ENCODE assay signal across 8 cellular contexts in genomic region chr6:159726918-159727716, GRCh38. TPM values are rescaled to one million over a fixed set of nuclear protein-coding genes. Genes with fewer than 3 reads are reported as not detected.
DNase-seq lines count a peak whose midpoint lies in the region; ATAC-seq, FAIRE-seq and TF ChIP-seq lines count a peak whose summit lies in the region.

Gene WTAP (plus strand): TSS chr6:159727506. CDS start chr6:159736266, 8,760 bp downstream.

- H3K27ac ChIP-seq in kidney (ENCODE audit: low read depth in 2 of 2, low read length in 2 of 2): peak within 1 kb of the TSS; percentile 95 to 100

- no peak for FAIRE-seq in kidney (lab: Jason Lieb, UNC)

- no peaks in the 10 kb centered on the region for H3K9me3 ChIP-seq in kidney (ENCODE audit: control insufficient read depth in 1 of 2, low read length in 2 of 2)

- ATAC-seq in HG03378 (IDR thresholded peaks at IDR 0.05; ENCODE audit: unreplicated experiment): peak; percentile 79

- DNase-seq in AML-193 (lab: John Stamatoyannopoulos, UW) (peak; percentile 93 to 98), NCI-H446 treated with DMSO at 0.1 percent for 48 hours (lab: John Stamatoyannopoulos, UW) (peak; percentile 86), cerebellar cortex (ENCODE audit: low spot score) (peak; percentile 95), kidney (peak; percentile 99)
- peak; percentile 95 for DNase-seq in activated CD4-positive, CD25-positive, alpha-beta regulatory T cell treated with anti-CD3 and anti-CD28 coated beads, Interleukin-2, amount 50 U/mL, for 72 hours
- DNase-seq in stimulated activated CD4-positive, alpha-beta T cell treated with anti-CD3 and anti-CD28 coated beads, Interleukin-15, amount 100 ng/mL, for 1 hour (ENCODE audit: low read depth in 1 of 2, low spot score in 1 of 2): peak; percentile 94 to 95

- peak within 1 kb of the TSS; percentile 88 to 97 for H3K9ac ChIP-seq in kidney (ENCODE audit: low read length in 2 of 2)

- TF ChIP-seq POLR2A in GM19099 (IDR thresholded peaks at IDR 0.05; ENCODE audit: extremely low read depth, insufficient read length, low read depth): peak; percentile 94

- peaks cover 10 to 25% of the 10 kb centered on the region in 2 donors for H3K4me1 ChIP-seq in kidney (ENCODE audit: control insufficient read depth in 1 of 2, insufficient read depth in 1 of 2, low read depth in 1 of 2, low read length in 2 of 2)

- no peaks in the 10 kb centered on the region for H3K36me3 ChIP-seq in kidney (ENCODE audit: control insufficient read depth in 1 of 2, insufficient read depth in 2 of 2, low read length in 2 of 2)

- H3K4me3 ChIP-seq in kidney (ENCODE audit: low read length in 2 of 2): peak within 1 kb of the TSS; percentile 85 to 96

- TF ChIP-seq CTCF in kidney (IDR thresholded peaks at IDR 0.05; ENCODE audit: borderline replicate concordance, extremely low read depth, insufficient read depth): no peak

- intact Hi-C loops in kidney (cut with DNase I): no loop called here

RNA-seq across cellular contexts. Expression of gene WTAP, which starts in this region (rescaled TPM):
- total RNA-seq in kidney: 108 TPM
- 63.5 TPM for polyA plus RNA-seq in kidney (ENCODE audit: insufficient read depth, low read depth, low replicate concordance)

Comparison
In these comparisons a context has a peak if more than half of its experiments do, and no peak if none do; other contexts are left out.
1. Peak in every context shown above with its lines: DNase-seq, ATAC-seq, H3K4me3 ChIP-seq and H3K27ac ChIP-seq.